13 cellular contexts compared by ENCODE assay signal in the genomic region with DNA sequence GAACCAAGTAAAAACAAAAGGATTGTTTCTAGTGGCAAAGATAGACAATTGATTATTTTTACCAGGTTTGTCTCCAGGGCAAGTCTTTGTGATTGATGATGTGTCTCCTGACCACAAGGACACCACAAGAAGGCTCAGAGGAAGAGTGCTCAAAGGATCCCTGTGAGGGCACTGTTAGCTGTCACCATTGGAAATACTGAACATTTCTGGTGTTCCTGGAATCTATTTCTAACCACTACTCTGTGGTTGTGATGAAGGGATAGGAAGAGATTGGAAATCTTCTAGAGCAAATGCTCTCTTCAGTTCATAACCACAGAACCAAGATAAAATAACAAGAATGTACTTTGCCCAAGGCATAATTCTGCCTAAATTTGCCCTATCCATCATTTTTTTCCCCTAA. TPM values are rescaled to one million over a fixed set of nuclear protein-coding genes. Genes with fewer than 3 reads are reported as not detected.
A peak's percentile ranks its signal among the peaks of the same experiment; 100 is the strongest.
DNase-seq lines count a peak whose midpoint lies in the region; ATAC-seq, FAIRE-seq and TF ChIP-seq lines count a peak whose summit lies in the region.
"Had no signal": no experiment of that assay in that cellular context is flagged by ENCODE, and none has a peak within 500 bp of the region (broad histone marks: within the 10 kb centered on the region; RNA-seq: fewer than 3 reads in every experiment).

No MANE protein-coding gene starts in this region.

- H3K27ac ChIP-seq in VCaP = peak overlapping the region; percentile 64

- FAIRE-seq in H54 (lab: Jason Lieb, UNC) = peak; percentile 75
- FAIRE-seq: small intestine had no signal

- no peak for TF ChIP-seq CTCF in VCaP (conservative IDR thresholded peaks at IDR 0.05)

- no peak for ATAC-seq in HG02642 (IDR thresholded peaks at IDR 0.05; ENCODE audit: poor library complexity, unreplicated experiment)
- ATAC-seq: natural killer cell treated with Interleukin-12 subunit alpha and Interleukin-12 subunit beta and Interleukin-15 and Interleukin-18, amount 100 ng/mL, for 72 hours had no signal

- intact Hi-C loops in cardiac septum (cut with DNase I) = no loop called here

- DNase-seq in A172 (ENCODE audit: low spot score) (peak; percentile 61), H54 (ENCODE audit: insufficient read length, low spot score) (no peak), glomerular visceral epithelial cell (ENCODE audit: extremely low spot score) (peak; percentile 75), NCI-H1694 treated with DMSO at 0.1 percent for 48 hours (lab: John Stamatoyannopoulos, UW) (no peak), cardiac septum (ENCODE audit: low spot score) (no peak)
- no peak for DNase-seq in stimulated activated CD4-positive, alpha-beta T cell treated with anti-CD3 and anti-CD28 coated beads, Interleukin-12 subunit alpha, Interleukin-12 subunit beta, amount 100 ng/mL, for 4 hours
- DNase-seq: activated B cell treated with CpG ODN at 0.5 μM for 24 hours, NCI-H187, RPMI8226 had no signal

- TF ChIP-seq POLR2A in H54 (IDR thresholded peaks at IDR 0.05; ENCODE audit: low read depth, low read length) = no peak

RNA-seq across cellular contexts. Expression of a gene that starts 15.3 kb away (rescaled TPM):
- not detected in 2 replicates for total RNA-seq in A172 (2014; rRNA removed; shearing (Covaris generic))
- total RNA-seq in cardiac septum = 1.6 TPM

RNA-seq across cellular contexts. Expression of a gene that starts 50.0 kb away (rescaled TPM):
- 76.1 and 161 TPM in 2 replicates for total RNA-seq in A172 (2014; rRNA removed; shearing (Covaris generic))
- total RNA-seq in cardiac septum = 49.4 TPM

Comparison
In these comparisons a context has a peak if more than half of its experiments do, and no peak if none do; other contexts are left out.
1. DNase-seq: peak in A172 (single experiment) and glomerular visceral epithelial cell (single experiment); none in H54 (single experiment), NCI-H1694 treated with DMSO at 0.1 percent for 48 hours (single experiment), stimulated activated CD4-positive, alpha-beta T cell treated with anti-CD3 and anti-CD28 coated beads, Interleukin-12 subunit alpha, Interleukin-12 subunit beta, amount 100 ng/mL, for 4 hours (single experiment) and cardiac septum (single experiment).